Comparison of ENCODE assay signal across 27 cellular contexts in the genomic region with DNA sequence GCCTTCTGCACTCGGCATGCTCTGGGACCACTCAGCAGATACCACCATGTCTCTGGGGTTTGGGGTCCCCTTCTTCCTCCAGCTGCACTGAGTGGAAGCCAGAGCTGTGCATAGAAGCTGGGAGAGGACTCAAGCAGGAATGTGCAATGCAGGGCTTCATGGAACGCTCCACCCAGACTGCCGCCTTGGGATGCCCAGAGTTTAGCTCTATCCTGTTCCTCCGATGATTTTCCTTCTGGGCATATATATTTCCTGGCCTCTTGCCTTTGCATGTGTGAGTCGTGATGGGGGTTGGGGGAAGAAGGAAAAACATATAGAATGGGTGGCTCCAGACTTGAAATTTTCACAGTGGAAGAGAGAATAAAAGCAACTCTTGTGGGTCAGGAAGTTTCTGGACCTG.
"Had no signal": no experiment of that assay in that cellular context is flagged by ENCODE, and none has a peak within 500 bp of the region (broad histone marks: within the 10 kb centered on the region; RNA-seq: fewer than 3 reads in every experiment).

No MANE protein-coding gene starts in this region.

- H3K36me3 ChIP-seq: spleen, tibial nerve had no signal

- H3K4me3 ChIP-seq: coronary artery, dorsolateral prefrontal cortex, spleen, tibial nerve had no signal

- H3K36me3 Mint-ChIP-seq: activated naive CD8-positive, alpha-beta T cell treated with anti-CD3 and anti-CD28 coated beads for 36 hours; memory B cell; naive thymus-derived CD8-positive, alpha-beta T cell had no signal

- FAIRE-seq: islet of Langerhans, TTC549 had no signal

- H3K4me1 Mint-ChIP-seq: activated naive CD8-positive, alpha-beta T cell treated with anti-CD3 and anti-CD28 coated beads for 36 hours had no signal

- H3K27me3 Mint-ChIP-seq: activated naive CD8-positive, alpha-beta T cell treated with anti-CD3 and anti-CD28 coated beads for 36 hours; memory B cell had no signal

- H3K27ac ChIP-seq: coronary artery, spleen, tibial nerve, VCaP had no signal

- H3K9me3 ChIP-seq: spleen, tibial nerve had no signal

- H3K27ac Mint-ChIP-seq: activated naive CD4-positive, alpha-beta T cell treated with anti-CD3 and anti-CD28 coated beads for 36 hours; activated naive CD8-positive, alpha-beta T cell treated with anti-CD3 and anti-CD28 coated beads for 36 hours; memory B cell; naive thymus-derived CD8-positive, alpha-beta T cell; T-helper 1 cell treated with Interleukin-12 subunit alpha and Interleukin-12 subunit beta and Interleukin-4 antibody, amounts not matched to agents 30 μg/mL and 1 μg/mL, for 36 hours had no signal

- ATAC-seq: left cardiac atrium; naive thymus-derived CD8-positive, alpha-beta T cell; right cardiac atrium had no signal

- DNase-seq: activated CD4-positive, alpha-beta T cell treated with anti-CD3 and anti-CD28 coated beads for 48 hours; activated CD4-positive, alpha-beta T cell treated with anti-CD3 and anti-CD28 coated beads, Interleukin-2, amount 50 U/mL, for 48 hours; activated CD8-positive, alpha-beta memory T cell treated with anti-CD3 and anti-CD28 coated beads for 24 hours; activated effector memory CD4-positive, alpha-beta T cell treated with anti-CD3 and anti-CD28 coated beads, Interleukin-2, amount 50 U/mL, for 16 hours; activated naive CD4-positive, alpha-beta T cell treated with anti-CD3 and anti-CD28 coated beads for 36 hours; activated naive CD8-positive, alpha-beta T cell treated with anti-CD3 and anti-CD28 coated beads for 36 hours; amniotic stem cell; cerebellar nuclear complex; dorsolateral prefrontal cortex; effector memory CD4-positive, alpha-beta T cell; foreskin melanocyte; left cardiac atrium; naive thymus-derived CD8-positive, alpha-beta T cell; nucleus accumbens; right cardiac atrium; spleen; stimulated activated naive CD4-positive, alpha-beta T cell treated with Interleukin-2 at 50 U/mL for 16 hours; SW 1271; T-helper 9 cell had no signal

- H3K9me3 Mint-ChIP-seq: activated naive CD4-positive, alpha-beta T cell treated with anti-CD3 and anti-CD28 coated beads for 36 hours; activated naive CD8-positive, alpha-beta T cell treated with anti-CD3 and anti-CD28 coated beads for 36 hours; memory B cell; naive thymus-derived CD8-positive, alpha-beta T cell; neural crest cell; T-helper 1 cell treated with Interleukin-12 subunit alpha and Interleukin-12 subunit beta and Interleukin-4 antibody, amounts not matched to agents 30 μg/mL and 1 μg/mL, for 36 hours had no signal

- H3K27me3 ChIP-seq: dorsolateral prefrontal cortex, spleen, tibial nerve had no signal

- H3K4me3 Mint-ChIP-seq: activated naive CD4-positive, alpha-beta T cell treated with anti-CD3 and anti-CD28 coated beads for 36 hours; activated naive CD8-positive, alpha-beta T cell treated with anti-CD3 and anti-CD28 coated beads for 36 hours; memory B cell; naive thymus-derived CD8-positive, alpha-beta T cell; neural crest cell; T-helper 1 cell treated with Interleukin-12 subunit alpha and Interleukin-12 subunit beta and Interleukin-4 antibody, amounts not matched to agents 30 μg/mL and 1 μg/mL, for 36 hours had no signal
